In genomic region chr10:77636967-77637473, GRCh38 we compare ENCODE assay signal across 1 cellular context.
TF ChIP-seq lines count a peak whose summit lies in the region.

No MANE protein-coding gene starts in this region.

TF ChIP-seq in HEK293, 187 proteins besides CTCF, POLR2A, EP300 and RAD21 (continued from another document):
- TF ChIP-seq AEBP2 (tag by site-specific recombination; IDR thresholded peaks at IDR 0.05; ENCODE audit: borderline replicate concordance) (no peak), ZNF777 (tag by site-specific recombination; IDR thresholded peaks at IDR 0.05; ENCODE audit: borderline replicate concordance) (peak; percentile 83), ZBTB20 (tag by site-specific recombination; IDR thresholded peaks at IDR 0.05) (peak; percentile 60; the same call in 1 of the 2 replicates), KLF16 (tag by site-specific recombination; IDR thresholded peaks at IDR 0.05) (no peak), ZNF792 (tag by site-specific recombination; IDR thresholded peaks at IDR 0.05) (0 out of 2 replicates have a peak, but pooled peaks have one; percentile 17), PRDM10 (tag by site-specific recombination; IDR thresholded peaks at IDR 0.05) (peak; percentile 73), ZIC2 (tag by site-specific recombination; IDR thresholded peaks at IDR 0.05) (peak; percentile 60), ZNF2 (tag by site-specific recombination; IDR thresholded peaks at IDR 0.05) (0 out of 2 replicates have a peak, but pooled peaks have one; percentile 29), INSM2 (tag by site-specific recombination; IDR thresholded peaks at IDR 0.05) (no peak), SCRT2 (tag by site-specific recombination; IDR thresholded peaks at IDR 0.05) (peak; percentile 59), KLF17 (tag by site-specific recombination; IDR thresholded peaks at IDR 0.05) (0 out of 2 replicates have a peak, but pooled peaks have one; percentile 35), ZBTB26 (tag by site-specific recombination; optimal IDR thresholded peaks at IDR 0.05) (peak; percentile 84), ZNF302 (tag by site-specific recombination; IDR thresholded peaks at IDR 0.05; ENCODE audit: low read depth) (no peak)
TF ChIP-seq in HEK293: peak in this region for 26.
